11 cellular contexts compared by ENCODE assay signal in the genomic region with DNA sequence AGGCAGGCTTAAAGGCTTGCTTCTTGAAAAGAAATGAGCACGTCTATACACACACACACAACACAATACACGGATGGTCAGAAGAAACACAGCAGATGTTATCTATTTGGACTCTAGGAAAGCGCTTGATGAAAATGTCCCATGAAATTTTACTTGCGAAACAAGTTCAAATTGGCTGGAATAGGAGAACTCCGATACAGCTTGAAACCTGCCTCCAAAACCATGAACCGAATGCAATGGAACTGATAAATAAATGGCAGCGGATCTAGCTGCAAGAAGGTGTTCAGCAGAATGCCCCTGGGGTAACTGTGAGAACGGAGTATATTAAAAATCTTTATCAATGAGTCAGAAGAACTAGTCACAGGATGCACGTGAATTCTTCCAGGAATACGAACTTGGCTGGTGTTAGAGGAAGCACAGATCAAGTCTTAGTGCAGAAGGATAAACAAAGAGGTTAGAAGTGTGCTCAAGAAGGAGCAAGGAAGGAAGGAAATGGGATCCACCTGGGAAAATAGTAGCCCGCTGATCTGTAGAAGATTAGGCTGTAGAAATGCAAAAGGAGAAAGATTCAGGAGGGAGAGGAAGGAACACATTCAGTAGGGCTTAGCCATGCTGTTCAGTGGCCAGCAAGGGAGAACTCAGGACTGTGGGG.
A peak's percentile ranks its signal among the peaks of the same experiment; 100 is the strongest.
DNase-seq lines count a peak whose midpoint lies in the region; ATAC-seq and TF ChIP-seq lines count a peak whose summit lies in the region.
"Had no signal": no experiment of that assay in that cellular context is flagged by ENCODE, and none has a peak within 500 bp of the region (broad histone marks: within the 10 kb centered on the region; RNA-seq: fewer than 3 reads in every experiment).

No MANE protein-coding gene starts in this region.

- TF ChIP-seq CTCF in fibroblast of pulmonary artery (IDR thresholded peaks at IDR 0.05; ENCODE audit: low read length, missing control alignments) (no peak), GM20000 (IDR thresholded peaks at IDR 0.05; ENCODE audit: extremely low read depth, missing control alignments) (no peak), GM13977 (IDR thresholded peaks at IDR 0.05; ENCODE audit: extremely low read depth, insufficient read depth, missing control alignments) (no peak)

- peaks cover 10% of the 10 kb centered on the region for H3K4me1 Mint-ChIP-seq in stimulated activated naive CD8-positive, alpha-beta T cell treated with anti-CD3 and anti-CD28 coated beads, Interleukin-15, amount 100 ng/mL, for 72 hours
- H3K4me1 Mint-ChIP-seq: central memory CD8-positive, alpha-beta T cell had no signal

- DNase-seq in EL (peak; percentile 96), SW 1271 (lab: John Stamatoyannopoulos, UW) (peak; percentile 62 to 94), fibroblast of pulmonary artery (ENCODE audit: low read depth) (peak; percentile 95), pulmonary artery endothelial cell (ENCODE audit: low read depth, low spot score) (peak; percentile 99), GM20000 (ENCODE audit: low spot score) (no peak), GM13977 (ENCODE audit: low spot score) (no peak)
- no peak for DNase-seq in stimulated activated naive CD8-positive, alpha-beta T cell treated with anti-CD3 and anti-CD28 coated beads, Interleukin-15, amount 100 ng/mL, for 72 hours
- DNase-seq: midbrain, NCI-H524 had no signal

- H3K27ac Mint-ChIP-seq in stimulated activated naive CD8-positive, alpha-beta T cell treated with anti-CD3 and anti-CD28 coated beads, Interleukin-15, amount 100 ng/mL, for 72 hours, result no peak overlapping the region

- no peaks in the 10 kb centered on the region for H3K9me3 Mint-ChIP-seq in stimulated activated naive CD8-positive, alpha-beta T cell treated with anti-CD3 and anti-CD28 coated beads, Interleukin-15, amount 100 ng/mL, for 72 hours
- H3K9me3 Mint-ChIP-seq: central memory CD8-positive, alpha-beta T cell had no signal

- H3K4me3 ChIP-seq in fibroblast of pulmonary artery (replicated peaks; ENCODE audit: low read depth, low read length), result peak overlapping the region; percentile 9

- peaks cover 59% of the 10 kb centered on the region for H3K27me3 Mint-ChIP-seq in stimulated activated naive CD8-positive, alpha-beta T cell treated with anti-CD3 and anti-CD28 coated beads, Interleukin-15, amount 100 ng/mL, for 72 hours

- H3K4me3 Mint-ChIP-seq in stimulated activated naive CD8-positive, alpha-beta T cell treated with anti-CD3 and anti-CD28 coated beads, Interleukin-15, amount 100 ng/mL, for 72 hours, result no peak overlapping the region
- H3K4me3 Mint-ChIP-seq: central memory CD8-positive, alpha-beta T cell had no signal

- in situ Hi-C loops in GM13977 (cut with MboI; ENCODE audit: low pct_unique_long_range_greater_than_20kb, low sequenced_read_pairs, unreplicated experiment), result no loop called here

- no peak for ATAC-seq in stimulated activated naive CD8-positive, alpha-beta T cell treated with anti-CD3 and anti-CD28 coated beads, Interleukin-15, amount 100 ng/mL, for 72 hours
- no peak for ATAC-seq in HG02678 (IDR thresholded peaks at IDR 0.05; ENCODE audit: unreplicated experiment)

Comparison
In these comparisons a context has a peak if more than half of its experiments do, and no peak if none do; other contexts are left out.
1. DNase-seq: peak in EL (single experiment), SW 1271 (2 of 2), fibroblast of pulmonary artery (single experiment) and pulmonary artery endothelial cell (single experiment); none in GM20000 (single experiment), GM13977 (single experiment) and stimulated activated naive CD8-positive, alpha-beta T cell treated with anti-CD3 and anti-CD28 coated beads, Interleukin-15, amount 100 ng/mL, for 72 hours (0 of 2).